12 cellular contexts compared by ENCODE assay signal in genomic region chr11:76885390-76886097, GRCh38. TPM values are rescaled to one million over a fixed set of nuclear protein-coding genes. Genes with fewer than 3 reads are reported as not detected.
DNase-seq lines count a peak whose midpoint lies in the region; ATAC-seq and TF ChIP-seq lines count a peak whose summit lies in the region.
"Had no signal": no experiment of that assay in that cellular context is flagged by ENCODE, and none has a peak within 500 bp of the region (broad histone marks: within the 10 kb centered on the region; RNA-seq: fewer than 3 reads in every experiment).

No MANE protein-coding gene starts in this region.

- peaks cover 13 to 25% (median 14%) of the 10 kb centered on the region in 4 donors for H3K4me1 ChIP-seq in upper lobe of left lung
- H3K4me1 ChIP-seq: suprapubic skin had no signal

- intact Hi-C loops in left cardiac atrium (cut with DNase I) = no loop called here
- intact Hi-C loops in cardiac septum (cut with DNase I) = no loop called here
- intact Hi-C loops in activated CD4-positive, alpha-beta T cell treated with anti-CD3 and anti-CD28 coated beads, Interleukin-2, amount 10 ng/mL, durations not matched to agents 24 days and 14 days (cut with micrococcal nuclease) = no loop called here

- H3K4me3 ChIP-seq in fibroblast of villous mesenchyme (ENCODE audit: low read depth, low read length) (no peak overlapping the region), upper lobe of left lung (no peak overlapping the region)
- H3K4me3 ChIP-seq: suprapubic skin had no signal

- H3K36me3 ChIP-seq in upper lobe of left lung = no peaks in the 10 kb centered on the region
- H3K36me3 ChIP-seq: suprapubic skin had no signal

- no peaks in the 10 kb centered on the region for H3K9me3 ChIP-seq in upper lobe of left lung
- H3K9me3 ChIP-seq: suprapubic skin had no signal

- no peak overlapping the region for H3K27ac ChIP-seq in upper lobe of left lung
- H3K27ac ChIP-seq: suprapubic skin had no signal

- DNase-seq in left cardiac atrium = peak; percentile 31
- DNase-seq in cardiac septum (ENCODE audit: low spot score) = no peak
- DNase-seq in T1000 (lab: John Stamatoyannopoulos, UW) = peak; percentile 20
- DNase-seq in fibroblast of villous mesenchyme (ENCODE audit: low read depth) = peak; percentile 26
- peak in 1 of 2 donors; percentile 33 for DNase-seq in upper lobe of left lung
- DNase-seq in RKO (ENCODE audit: low spot score) = no peak
- DNase-seq in activated CD4-positive, alpha-beta T cell treated with anti-CD3 and anti-CD28 coated beads, Interleukin-2, amount 10 ng/mL, durations not matched to agents 24 days and 14 days = no peak
- DNase-seq in NCI-H146 (lab: John Stamatoyannopoulos, UW) = no peak
- DNase-seq: amygdala, NCI-H1417, OCI-M1 had no signal

- no peaks in the 10 kb centered on the region for H3K27me3 ChIP-seq in upper lobe of left lung
- H3K27me3 ChIP-seq: suprapubic skin had no signal

- no peaks in the 10 kb centered on the region for H3K36me3 Mint-ChIP-seq in activated CD4-positive, alpha-beta T cell treated with anti-CD3 and anti-CD28 coated beads, Interleukin-2, amount 10 ng/mL, durations not matched to agents 24 days and 14 days (ENCODE audit: low read depth)

- H3K4me1 Mint-ChIP-seq in activated CD4-positive, alpha-beta T cell treated with anti-CD3 and anti-CD28 coated beads, Interleukin-2, amount 10 ng/mL, durations not matched to agents 24 days and 14 days = peaks cover 11% of the 10 kb centered on the region

- ATAC-seq in left cardiac atrium (peak in 1 of 2 donors; percentile 45), upper lobe of left lung (ENCODE audit: low FRiP score in 2 of 2) (peak; percentile 19 to 56)

- no peak for TF ChIP-seq POLR2A in upper lobe of left lung (IDR thresholded peaks at IDR 0.05)

- no peak overlapping the region for H3K4me3 Mint-ChIP-seq in activated CD4-positive, alpha-beta T cell treated with anti-CD3 and anti-CD28 coated beads, Interleukin-2, amount 10 ng/mL, durations not matched to agents 24 days and 14 days

- no peak overlapping the region for H3K27ac Mint-ChIP-seq in activated CD4-positive, alpha-beta T cell treated with anti-CD3 and anti-CD28 coated beads, Interleukin-2, amount 10 ng/mL, durations not matched to agents 24 days and 14 days

- no peaks in the 10 kb centered on the region for H3K9me3 Mint-ChIP-seq in activated CD4-positive, alpha-beta T cell treated with anti-CD3 and anti-CD28 coated beads, Interleukin-2, amount 10 ng/mL, durations not matched to agents 24 days and 14 days

- WGBS in upper lobe of left lung, 2 donors = 58 to 66% methylated on average over 9 of the region's 9 CpGs

- no peak for TF ChIP-seq CTCF in fibroblast of villous mesenchyme (IDR thresholded peaks at IDR 0.05; ENCODE audit: insufficient read depth, low read depth, low read length)
- no peak for TF ChIP-seq CTCF in upper lobe of left lung (IDR thresholded peaks at IDR 0.05)

- no peaks in the 10 kb centered on the region for H3K27me3 Mint-ChIP-seq in activated CD4-positive, alpha-beta T cell treated with anti-CD3 and anti-CD28 coated beads, Interleukin-2, amount 10 ng/mL, durations not matched to agents 24 days and 14 days

- TF ChIP-seq EP300 in upper lobe of left lung (IDR thresholded peaks at IDR 0.05) = no peak

RNA-seq across cellular contexts. Expression of gene ACER3, which starts 24.8 kb away (rescaled TPM):
- 10 to 100 TPM; 12.5 to 18.1 TPM for total RNA-seq in left cardiac atrium
- total RNA-seq in cardiac septum = 9.7 TPM
- 10.0 and 18.6 TPM in 2 replicates for total RNA-seq in fibroblast of villous mesenchyme
- total RNA-seq in upper lobe of left lung = 10 to 100 TPM; 10.5 to 46.7 (median 17.1) TPM
- total RNA-seq in activated CD4-positive, alpha-beta T cell treated with anti-CD3 and anti-CD28 coated beads, Interleukin-2, amount 10 ng/mL, durations not matched to agents 24 days and 14 days = 12.5 and 13.8 TPM in 2 replicates

Comparison
In these comparisons a context has a peak if more than half of its experiments do, and no peak if none do; other contexts are left out.
1. DNase-seq: peak in left cardiac atrium (single experiment), T1000 (single experiment) and fibroblast of villous mesenchyme (single experiment); none in cardiac septum (single experiment), RKO (single experiment), activated CD4-positive, alpha-beta T cell treated with anti-CD3 and anti-CD28 coated beads, Interleukin-2, amount 10 ng/mL, durations not matched to agents 24 days and 14 days (single experiment) and NCI-H146 (single experiment).